ENCODE assay signal across 1 cellular context in the genomic region with DNA sequence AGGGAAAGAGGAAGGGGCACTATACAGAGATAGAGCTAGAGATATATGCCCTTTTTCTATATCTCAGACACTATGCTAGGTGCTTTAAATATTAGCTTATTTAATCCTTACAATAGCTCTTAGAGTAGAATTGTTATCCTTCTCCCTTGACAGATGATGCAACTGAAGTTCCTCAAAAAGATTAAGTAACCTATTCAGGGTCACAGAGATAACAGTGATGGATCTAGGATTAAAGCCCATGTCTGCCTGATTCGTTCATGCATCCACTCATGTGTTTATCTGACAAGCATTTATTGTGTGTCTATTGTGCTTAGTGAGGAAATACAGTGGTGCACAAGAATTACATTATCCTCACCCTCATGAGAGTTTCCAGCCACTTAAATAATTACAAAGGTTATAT.
TF ChIP-seq lines count a peak whose summit lies in the region.

No MANE protein-coding gene starts in this region.

TF ChIP-seq in K562, 482 proteins besides CTCF, POLR2A, EP300 and RAD21 (continued from another document):
- TF ChIP-seq PBX2 (CRISPR knock-in tag; IDR thresholded peaks at IDR 0.05; ENCODE audit: low read depth) (no peak), PBX2 (tag; conservative IDR thresholded peaks at IDR 0.05; ENCODE audit: low read depth) (0 out of 2 replicates have a peak, but pooled peaks have one; percentile 17), ZNF253 (CRISPR knock-in tag; conservative IDR thresholded peaks at IDR 0.05) (no peak), NFE2 (IDR thresholded peaks at IDR 0.05; ENCODE audit: low read depth) (no peak), ATF3 (IDR thresholded peaks at IDR 0.05) (peak; percentile 39; the same call in 1 of the 2 replicates), ATF3 (CRISPR knock-in tag; conservative IDR thresholded peaks at IDR 0.05) (no peak), MAZ (CRISPR knock-in tag; conservative IDR thresholded peaks at IDR 0.05 in 1 of 2, IDR thresholded peaks at IDR 0.05 in 1 of 2) (no peak), ZNF282 (CRISPR knock-in tag; IDR thresholded peaks at IDR 0.05) (no peak), ZNF699 (CRISPR knock-in tag; IDR thresholded peaks at IDR 0.05; ENCODE audit: insufficient replicate concordance) (no peak), CEBPB (tag; IDR thresholded peaks at IDR 0.05) (peak; percentile 35; the same call in 1 of the 2 replicates), PRMT5 (CRISPR knock-in tag; IDR thresholded peaks at IDR 0.05) (no peak), ATF4 (CRISPR knock-in tag; IDR thresholded peaks at IDR 0.05) (peak; percentile 50; the same call in 1 of the 2 replicates), CEBPG (CRISPR knock-in tag; IDR thresholded peaks at IDR 0.05) (no peak), CEBPG (tag; conservative IDR thresholded peaks at IDR 0.05 in 1 of 2, IDR thresholded peaks at IDR 0.05 in 1 of 2) (peak; percentile 73 to 74)
- TF ChIP-seq, protein P1, sequence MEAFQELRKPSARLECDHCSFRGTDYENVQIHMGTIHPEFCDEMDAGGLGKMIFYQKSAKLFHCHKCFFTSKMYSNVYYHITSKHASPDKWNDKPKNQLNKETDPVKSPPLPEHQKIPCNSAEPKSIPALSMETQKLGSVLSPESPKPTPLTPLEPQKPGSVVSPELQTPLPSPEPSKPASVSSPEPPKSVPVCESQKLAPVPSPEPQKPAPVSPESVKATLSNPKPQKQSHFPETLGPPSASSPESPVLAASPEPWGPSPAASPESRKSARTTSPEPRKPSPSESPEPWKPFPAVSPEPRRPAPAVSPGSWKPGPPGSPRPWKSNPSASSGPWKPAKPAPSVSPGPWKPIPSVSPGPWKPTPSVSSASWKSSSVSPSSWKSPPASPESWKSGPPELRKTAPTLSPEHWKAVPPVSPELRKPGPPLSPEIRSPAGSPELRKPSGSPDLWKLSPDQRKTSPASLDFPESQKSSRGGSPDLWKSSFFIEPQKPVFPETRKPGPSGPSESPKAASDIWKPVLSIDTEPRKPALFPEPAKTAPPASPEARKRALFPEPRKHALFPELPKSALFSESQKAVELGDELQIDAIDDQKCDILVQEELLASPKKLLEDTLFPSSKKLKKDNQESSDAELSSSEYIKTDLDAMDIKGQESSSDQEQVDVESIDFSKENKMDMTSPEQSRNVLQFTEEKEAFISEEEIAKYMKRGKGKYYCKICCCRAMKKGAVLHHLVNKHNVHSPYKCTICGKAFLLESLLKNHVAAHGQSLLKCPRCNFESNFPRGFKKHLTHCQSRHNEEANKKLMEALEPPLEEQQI (IDR thresholded peaks at IDR 0.05), result no peak
- TF ChIP-seq, protein P2, sequence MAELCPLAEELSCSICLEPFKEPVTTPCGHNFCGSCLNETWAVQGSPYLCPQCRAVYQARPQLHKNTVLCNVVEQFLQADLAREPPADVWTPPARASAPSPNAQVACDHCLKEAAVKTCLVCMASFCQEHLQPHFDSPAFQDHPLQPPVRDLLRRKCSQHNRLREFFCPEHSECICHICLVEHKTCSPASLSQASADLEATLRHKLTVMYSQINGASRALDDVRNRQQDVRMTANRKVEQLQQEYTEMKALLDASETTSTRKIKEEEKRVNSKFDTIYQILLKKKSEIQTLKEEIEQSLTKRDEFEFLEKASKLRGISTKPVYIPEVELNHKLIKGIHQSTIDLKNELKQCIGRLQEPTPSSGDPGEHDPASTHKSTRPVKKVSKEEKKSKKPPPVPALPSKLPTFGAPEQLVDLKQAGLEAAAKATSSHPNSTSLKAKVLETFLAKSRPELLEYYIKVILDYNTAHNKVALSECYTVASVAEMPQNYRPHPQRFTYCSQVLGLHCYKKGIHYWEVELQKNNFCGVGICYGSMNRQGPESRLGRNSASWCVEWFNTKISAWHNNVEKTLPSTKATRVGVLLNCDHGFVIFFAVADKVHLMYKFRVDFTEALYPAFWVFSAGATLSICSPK (IDR thresholded peaks at IDR 0.05; ENCODE audit: borderline replicate concordance), result no peak
TF ChIP-seq in K562: peak in this region for 6.
